16 cellular contexts compared by ENCODE assay signal in the genomic region with DNA sequence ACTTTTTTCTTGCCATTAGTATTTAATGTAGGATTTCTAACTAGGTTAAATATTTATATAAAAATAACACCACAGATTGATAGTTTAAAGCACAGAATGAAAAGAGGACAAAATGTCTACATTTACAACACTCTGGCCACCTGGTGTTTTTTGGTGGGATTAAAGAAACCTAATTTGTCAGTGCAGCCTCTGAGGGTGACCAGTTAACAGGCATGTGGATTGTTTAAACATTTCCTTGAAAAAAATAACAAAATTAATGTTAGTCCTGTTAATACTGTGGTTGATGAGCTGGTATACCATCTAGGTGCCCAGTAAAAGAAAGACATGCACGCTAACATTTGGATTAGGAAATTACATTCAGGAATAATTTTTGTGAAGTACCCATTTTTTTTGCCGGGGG. TPM values are rescaled to one million over a fixed set of nuclear protein-coding genes. Genes with fewer than 3 reads are reported as not detected.
DNase-seq lines count a peak whose midpoint lies in the region; ATAC-seq and TF ChIP-seq lines count a peak whose summit lies in the region.
"Had no signal": no experiment of that assay in that cellular context is flagged by ENCODE, and none has a peak within 500 bp of the region (broad histone marks: within the 10 kb centered on the region; RNA-seq: fewer than 3 reads in every experiment).

No MANE protein-coding gene starts in this region.

- no peak overlapping the region for H3K4me2 ChIP-seq in PC-9

- no peak overlapping the region for H3K9ac ChIP-seq in skeletal muscle tissue (ENCODE audit: low read depth in 1 of 3, low read length in 3 of 3)

- H3K36me3 Mint-ChIP-seq in activated CD4-positive, alpha-beta T cell treated with anti-CD3 and anti-CD28 coated beads, Interleukin-2, amount 10 ng/mL, durations not matched to agents 7 days and 5 days (ENCODE audit: low read depth) = peaks cover 83% of the 10 kb centered on the region
- peaks cover 99% of the 10 kb centered on the region for H3K36me3 Mint-ChIP-seq in stimulated activated effector memory CD8-positive, alpha-beta T cell treated with anti-CD3 and anti-CD28 coated beads, Interleukin-12 subunit alpha, Interleukin-12 subunit beta, amount 100 ng/mL, for 72 hours

- H3K4me3 Mint-ChIP-seq in activated CD4-positive, alpha-beta T cell treated with anti-CD3 and anti-CD28 coated beads, Interleukin-2, amount 10 ng/mL, durations not matched to agents 7 days and 5 days = no peak overlapping the region
- no peak overlapping the region for H3K4me3 Mint-ChIP-seq in stimulated activated effector memory CD8-positive, alpha-beta T cell treated with anti-CD3 and anti-CD28 coated beads, Interleukin-12 subunit alpha, Interleukin-12 subunit beta, amount 100 ng/mL, for 72 hours

- TF ChIP-seq CTCF in PC-9 (conservative IDR thresholded peaks at IDR 0.05) = no peak
- TF ChIP-seq CTCF in esophagus squamous epithelium (IDR thresholded peaks at IDR 0.05) = no peak

- POLR2A ChIA-PET in activated CD4-positive, alpha-beta T cell treated with anti-CD3 and anti-CD28 coated beads, Interleukin-2, amount 10 ng/mL, durations not matched to agents 7 days and 5 days (lab: Charles Lee) = no interaction called here
- POLR2A ChIA-PET in PC-9 (lab: Charles Lee; ENCODE audit: unreplicated experiment) = interaction anchor here (0.7 kb wide), 1 partner anchor 234 kb away, joined by 16 read pairs; no protein-coding TSS in a partner anchor

- H3K9me3 ChIP-seq in PC-9 (ENCODE audit: insufficient read depth, low read depth) (peaks cover 5% of the 10 kb centered on the region; the same call in 1 of the 2 replicates), esophagus squamous epithelium (no peaks in the 10 kb centered on the region), skeletal muscle tissue (ENCODE audit: control insufficient read depth in 3 of 3, low read length in 3 of 3) (no peaks in the 10 kb centered on the region), HAP-1 (no peaks in the 10 kb centered on the region)
- H3K9me3 ChIP-seq: Peyer's patch, vagina had no signal

- ATAC-seq in stimulated activated effector memory CD8-positive, alpha-beta T cell treated with anti-CD3 and anti-CD28 coated beads, Interleukin-12 subunit alpha, Interleukin-12 subunit beta, amount 100 ng/mL, for 72 hours = no peak

- H3K27me3 Mint-ChIP-seq in activated CD4-positive, alpha-beta T cell treated with anti-CD3 and anti-CD28 coated beads, Interleukin-2, amount 10 ng/mL, durations not matched to agents 7 days and 5 days = no peaks in the 10 kb centered on the region

- in situ Hi-C loops in HAP-1 (cut with MboI; ENCODE audit: low sequenced_read_pairs) = no loop called here

- 72% methylated on average over 2 of the region's 2 CpGs for WGBS in esophagus squamous epithelium, 2 donors

- H3K27ac ChIP-seq in PC-9 (peak overlapping the region; percentile 13; the same call in 1 of the 2 replicates), esophagus squamous epithelium (peak overlapping the region in 3 of 4 donors; percentile 10 to 99 (median 86)), skeletal muscle tissue (ENCODE audit: low read depth, low read length) (peak overlapping the region; percentile 40)
- H3K27ac ChIP-seq: vagina had no signal

- peak overlapping the region; percentile 76 for H3K27ac Mint-ChIP-seq in activated CD4-positive, alpha-beta T cell treated with anti-CD3 and anti-CD28 coated beads, Interleukin-2, amount 10 ng/mL, durations not matched to agents 7 days and 5 days
- no peak overlapping the region for H3K27ac Mint-ChIP-seq in stimulated activated effector memory CD8-positive, alpha-beta T cell treated with anti-CD3 and anti-CD28 coated beads, Interleukin-12 subunit alpha, Interleukin-12 subunit beta, amount 100 ng/mL, for 72 hours

- no peak for DNase-seq in activated CD4-positive, alpha-beta T cell treated with anti-CD3 and anti-CD28 coated beads, Interleukin-2, amount 10 ng/mL, durations not matched to agents 7 days and 5 days
- no peak for DNase-seq in activated CD4-positive, alpha-beta T cell treated with anti-CD3 and anti-CD28 coated beads, Interleukin-2, amount 50 U/mL, for 1 hour
- no peak for DNase-seq in PC-9
- no peak for DNase-seq in esophagus squamous epithelium (lab: John Stamatoyannopoulos, UW)
- no peak for DNase-seq in stimulated activated effector memory CD8-positive, alpha-beta T cell treated with anti-CD3 and anti-CD28 coated beads, Interleukin-12 subunit alpha, Interleukin-12 subunit beta, amount 100 ng/mL, for 72 hours (ENCODE audit: low spot score in 2 of 2)
- DNase-seq in effector CD8-positive, alpha-beta T cell (lab: John Stamatoyannopoulos, UW) = no peak
- no peak for DNase-seq in HAP-1 (ENCODE audit: low spot score in 2 of 2)
- DNase-seq: effector memory CD4-positive, alpha-beta T cell; KBM-7; left cardiac atrium; NCI-H1048; NCI-H2107; NCI-H748 treated with DMSO at 0.1 percent for 48 hours; Peyer's patch had no signal

- peaks cover 69% of the 10 kb centered on the region for H3K4me1 Mint-ChIP-seq in activated CD4-positive, alpha-beta T cell treated with anti-CD3 and anti-CD28 coated beads, Interleukin-2, amount 10 ng/mL, durations not matched to agents 7 days and 5 days
- H3K4me1 Mint-ChIP-seq in stimulated activated effector memory CD8-positive, alpha-beta T cell treated with anti-CD3 and anti-CD28 coated beads, Interleukin-12 subunit alpha, Interleukin-12 subunit beta, amount 100 ng/mL, for 72 hours = peaks cover 39% of the 10 kb centered on the region

- H3K27me3 ChIP-seq in PC-9 (ENCODE audit: insufficient read depth, low read depth) (no peaks in the 10 kb centered on the region), esophagus squamous epithelium (no peaks in the 10 kb centered on the region), skeletal muscle tissue (ENCODE audit: control insufficient read depth in 3 of 3, insufficient read depth in 3 of 3, low read length in 3 of 3) (no peaks in the 10 kb centered on the region), HAP-1 (ENCODE audit: low read depth) (no peaks in the 10 kb centered on the region)
- H3K27me3 ChIP-seq: Peyer's patch, vagina had no signal

- H3K4me3 ChIP-seq in PC-9 (no peak overlapping the region), esophagus squamous epithelium (no peak overlapping the region), skeletal muscle tissue (ENCODE audit: low read length in 3 of 3) (no peak overlapping the region), HAP-1 (no peak overlapping the region)
- H3K4me3 ChIP-seq: Peyer's patch, vagina had no signal

- no peaks in the 10 kb centered on the region for H3K9me2 ChIP-seq in PC-9 (ENCODE audit: insufficient read depth)

- H3K4me1 ChIP-seq in PC-9 (replicated peaks; ENCODE audit: insufficient read depth) = peaks cover 45% of the 10 kb centered on the region
- H3K4me1 ChIP-seq in esophagus squamous epithelium = peaks cover 4 to 96% (median 17%) of the 10 kb centered on the region in 3 donors
- peaks cover 10 to 24% (median 15%) of the 10 kb centered on the region in 3 donors for H3K4me1 ChIP-seq in skeletal muscle tissue (ENCODE audit: control insufficient read depth in 3 of 3, insufficient read depth in 3 of 3, low read length in 3 of 3)
- peaks cover 14% of the 10 kb centered on the region for H3K4me1 ChIP-seq in HAP-1

- no peak for TF ChIP-seq POLR2A in esophagus squamous epithelium (IDR thresholded peaks at IDR 0.05)

- H3F3A ChIP-seq in PC-9 (ENCODE audit: insufficient read depth, low read depth) = peaks cover 36% of the 10 kb centered on the region; the same call in 1 of the 2 replicates

- no TSS peak for BruUV-seq in PC-9 (replicated peaks; lab: Mats Ljungman, UMichigan)

- H3K36me3 ChIP-seq in PC-9 (ENCODE audit: low read depth) (peaks cover 45% of the 10 kb centered on the region), esophagus squamous epithelium (peaks cover 0 to 69% (median 0%) of the 10 kb centered on the region in 3 donors), skeletal muscle tissue (ENCODE audit: control insufficient read depth in 3 of 3, insufficient read depth in 3 of 3, low read length in 3 of 3) (peaks cover 16 to 40% (median 31%) of the 10 kb centered on the region in 3 donors), HAP-1 (replicated peaks) (peaks cover 44% of the 10 kb centered on the region)

- no peak overlapping the region for H2AFZ ChIP-seq in PC-9

- CTCF ChIA-PET in activated CD4-positive, alpha-beta T cell treated with anti-CD3 and anti-CD28 coated beads, Interleukin-2, amount 10 ng/mL, durations not matched to agents 7 days and 5 days (lab: Charles Lee) = interaction anchor here (0.6 kb wide), 1 partner anchor 102 kb away, joined by 4 read pairs; no protein-coding TSS in a partner anchor
- CTCF ChIA-PET in PC-9 (lab: Charles Lee) = no interaction called here

- intact Hi-C loops in PC-9 (cut with micrococcal nuclease; ENCODE audit: unreplicated experiment) = no loop called here
- intact Hi-C loops in esophagus squamous epithelium (cut with DNase I) = no loop called here

- peaks cover 26% of the 10 kb centered on the region; the same call in 1 of the 2 replicates for H3K79me2 ChIP-seq in PC-9 (ENCODE audit: low read depth)

- no peaks in the 10 kb centered on the region for H4K20me1 ChIP-seq in PC-9 (ENCODE audit: insufficient read depth)

- no peaks in the 10 kb centered on the region for H3K9me3 Mint-ChIP-seq in activated CD4-positive, alpha-beta T cell treated with anti-CD3 and anti-CD28 coated beads, Interleukin-2, amount 10 ng/mL, durations not matched to agents 7 days and 5 days
- peaks cover 2% of the 10 kb centered on the region for H3K9me3 Mint-ChIP-seq in stimulated activated effector memory CD8-positive, alpha-beta T cell treated with anti-CD3 and anti-CD28 coated beads, Interleukin-12 subunit alpha, Interleukin-12 subunit beta, amount 100 ng/mL, for 72 hours

RNA-seq across cellular contexts. Expression of a gene that starts 8.8 kb away (rescaled TPM):
- total RNA-seq in activated CD4-positive, alpha-beta T cell treated with anti-CD3 and anti-CD28 coated beads, Interleukin-2, amount 10 ng/mL, durations not matched to agents 7 days and 5 days = 10 to 100 TPM; 21.4 to 23.1 TPM
- 12.7 and 21.4 TPM in 2 replicates for total RNA-seq in PC-9 (2021)
- 10 to 100 TPM; 11.5 to 14.1 (median 11.9) TPM for total RNA-seq in esophagus squamous epithelium
- total RNA-seq in skeletal muscle tissue = 3.1 TPM

Comparison
In these comparisons a context has a peak if more than half of its experiments do, and no peak if none do; other contexts are left out.
1. H3K27ac ChIP-seq: peak in every context shown above with its lines; median percentile 86 in esophagus squamous epithelium; 40 in skeletal muscle tissue; 13 in PC-9.